5 cellular contexts compared by ENCODE assay signal in the genomic region with DNA sequence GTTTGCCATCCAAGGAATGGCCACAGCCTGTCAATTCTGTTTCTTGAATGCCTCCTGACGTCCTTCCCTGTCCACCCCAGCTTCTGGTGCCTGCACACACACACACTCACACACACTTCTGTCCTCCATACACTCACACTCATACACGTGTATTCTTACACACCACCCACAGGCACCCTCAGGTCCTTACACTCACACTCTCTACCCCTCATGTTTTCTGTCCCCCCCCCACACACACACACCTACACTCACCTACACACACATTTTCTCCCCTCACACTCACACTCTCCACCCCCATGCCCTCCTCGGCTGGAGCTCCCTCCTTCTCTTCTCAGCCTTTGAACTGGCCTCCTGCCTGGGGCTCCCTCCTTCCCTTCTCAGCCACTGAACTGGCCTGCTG.
"Had no signal": no experiment of that assay in that cellular context is flagged by ENCODE, and none has a peak within 500 bp of the region (broad histone marks: within the 10 kb centered on the region; RNA-seq: fewer than 3 reads in every experiment).

No MANE protein-coding gene starts in this region.

- DNase-seq: HCEC 1CT, HFFc6, IMR-90 had no signal

- H3K27ac Mint-ChIP-seq: GM23338, HFFc6 had no signal

- H3K4me3 Mint-ChIP-seq: GM23338, HFFc6 had no signal

- H3K4me2 ChIP-seq: GM23338 had no signal

- H3K4me3 ChIP-seq: GM23338, K562 had no signal

- H3K4me1 Mint-ChIP-seq: GM23338 had no signal

- ATAC-seq: GM23338, K562 had no signal

- H2AFZ ChIP-seq: GM23338 had no signal
